ENCODE assay signal across 21 cellular contexts in genomic region chr21:28445081-28445830, GRCh38.
DNase-seq lines count a peak whose midpoint lies in the region; ATAC-seq and TF ChIP-seq lines count a peak whose summit lies in the region.
"Had no signal": no experiment of that assay in that cellular context is flagged by ENCODE, and none has a peak within 500 bp of the region (broad histone marks: within the 10 kb centered on the region; RNA-seq: fewer than 3 reads in every experiment).

No MANE protein-coding gene starts in this region.

- H3K27ac ChIP-seq in SK-N-SH (ENCODE audit: low read depth in 2 of 2, low read length in 1 of 2) (peak overlapping the region in 1 of 2 experiments; percentile 63; a peak in 2 of 4 replicates), breast epithelium (peak overlapping the region; percentile 18 to 21)
- H3K27ac ChIP-seq: heart left ventricle, RWPE1 had no signal

- DNase-seq in SK-N-SH: no peak
- DNase-seq in breast epithelium (ENCODE audit: low spot score in 2 of 2): no peak
- peak; percentile 59 to 69 for DNase-seq in foreskin fibroblast
- no peak for DNase-seq in SW480 (ENCODE audit: low spot score)
- DNase-seq in stimulated activated CD4-positive, alpha-beta T cell treated with anti-CD3 and anti-CD28 coated beads, Interleukin-1b, Interleukin-23, amount 100 ng/mL, for 48 hours: no peak
- no peak for DNase-seq in cardiac septum (ENCODE audit: low spot score)
- DNase-seq: 8988T; activated naive CD4-positive, alpha-beta T cell treated with anti-CD3 and anti-CD28 coated beads, Interleukin-2, amount 50 U/mL, for 16 hours; activated T-cell treated with anti-CD3 and anti-CD28 coated beads for 4 hours; CD4-positive, alpha-beta memory T cell; erythroblast; heart left ventricle; naive B cell; NCI-H1694; stimulated activated CD4-positive, alpha-beta T cell treated with anti-CD3 and anti-CD28 coated beads, Interleukin-4, amount 100 ng/mL, for 4 hours; T-helper 1 cell had no signal

- peaks cover 18% of the 10 kb centered on the region for H3F3A ChIP-seq in SK-N-SH (replicated peaks; ENCODE audit: insufficient read depth)

- H4K20me1 ChIP-seq in SK-N-SH (ENCODE audit: insufficient read depth): no peaks in the 10 kb centered on the region

- no peak overlapping the region for H3K4me3 ChIP-seq in SK-N-SH (ENCODE audit: low read depth in 2 of 2, low read length in 1 of 2)
- no peak overlapping the region for H3K4me3 ChIP-seq in breast epithelium
- H3K4me3 ChIP-seq in foreskin fibroblast (ENCODE audit: low read depth in 1 of 2, low read length in 2 of 2): no peak overlapping the region
- H3K4me3 ChIP-seq: heart left ventricle, lung, skin epidermis had no signal

- no peaks in the 10 kb centered on the region for H3K9me2 ChIP-seq in SK-N-SH

- POLR2A ChIA-PET in SK-N-SH (lab: Yijun Ruan, JAX): no interaction called here

- intact Hi-C loops in breast epithelium (cut with DNase I; ENCODE audit: low total_unique reads): no loop called here
- intact Hi-C loops in cardiac septum (cut with DNase I): no loop called here

- H3K4me2 ChIP-seq in SK-N-SH: no peak overlapping the region

- H2AFZ ChIP-seq in SK-N-SH (ENCODE audit: low read depth): no peak overlapping the region

- no peak overlapping the region for H3K9ac ChIP-seq in SK-N-SH

- no peak for TF ChIP-seq EP300 in SK-N-SH (IDR thresholded peaks at IDR 0.05; ENCODE audit: borderline replicate concordance in 1 of 2, low read depth in 1 of 2, low read length in 1 of 2)

- H3K27me3 ChIP-seq in SK-N-SH (ENCODE audit: insufficient read depth): no peaks in the 10 kb centered on the region
- H3K27me3 ChIP-seq in breast epithelium: no peaks in the 10 kb centered on the region
- H3K27me3 ChIP-seq: heart left ventricle had no signal

- TF ChIP-seq CTCF in SK-N-SH (IDR thresholded peaks at IDR 0.05) (no peak), breast epithelium (IDR thresholded peaks at IDR 0.05) (no peak), foreskin fibroblast (IDR thresholded peaks at IDR 0.05; ENCODE audit: low read depth, low read length) (no peak)

- TF ChIP-seq RAD21 in SK-N-SH (IDR thresholded peaks at IDR 0.05; ENCODE audit: low read length): no peak

- H3K4me1 ChIP-seq in SK-N-SH (ENCODE audit: control insufficient read depth in 1 of 2, insufficient read depth in 2 of 2, low read depth in 1 of 2, low read length in 1 of 2) (peaks cover 0 to 6% of the 10 kb centered on the region in 2 experiments; a peak in 1 of 4 replicates), breast epithelium (no peaks in the 10 kb centered on the region)
- H3K4me1 ChIP-seq: heart left ventricle had no signal

- no peaks in the 10 kb centered on the region for H3K79me2 ChIP-seq in SK-N-SH (ENCODE audit: insufficient read depth)

- H3K9me3 ChIP-seq in SK-N-SH (no peaks in the 10 kb centered on the region), breast epithelium (no peaks in the 10 kb centered on the region)
- H3K9me3 ChIP-seq: heart left ventricle had no signal

- H3K36me3 ChIP-seq in SK-N-SH (replicated peaks in 1 of 2; ENCODE audit: control insufficient read depth in 1 of 2, insufficient read depth in 2 of 2, low read length in 1 of 2) (no peaks in the 10 kb centered on the region), breast epithelium (no peaks in the 10 kb centered on the region)
- H3K36me3 ChIP-seq: heart left ventricle had no signal

- no peak for TF ChIP-seq POLR2A in breast epithelium (IDR thresholded peaks at IDR 0.05)

- no peak for ATAC-seq in SK-N-SH treated with all-trans-retinoic acid at 6 μM for 48 hours
- ATAC-seq in GM18511 (IDR thresholded peaks at IDR 0.05; ENCODE audit: unreplicated experiment): no peak
- ATAC-seq: heart left ventricle had no signal

- 85% methylated on average over 4 of the region's 4 CpGs for WGBS in SK-N-SH (ENCODE audit: low lambda C conversion rate)

- CTCF ChIA-PET in SK-N-SH (lab: Yijun Ruan, JAX): no interaction called here

TF ChIP-seq in SK-N-SH, 30 proteins besides CTCF, POLR2A, EP300 and RAD21:
- TF ChIP-seq ZBTB33 (IDR thresholded peaks at IDR 0.05; ENCODE audit: borderline replicate concordance, low read depth) (no peak), TCF12 (IDR thresholded peaks at IDR 0.05) (0 out of 2 replicates have a peak, but pooled peaks have one; percentile 1)
TF ChIP-seq in SK-N-SH: peak in this region for 1.

TF ChIP-seq in SK-N-SH treated with all-trans-retinoic acid at 6 μM for 48 hours, 23 proteins besides CTCF, POLR2A, EP300 and RAD21:
- no peak for TF ChIP-seq ZC3H10 (CRISPR knock-in tag; IDR thresholded peaks at IDR 0.05)
- no peak for TF ChIP-seq ZNF565 (CRISPR knock-in tag; conservative IDR thresholded peaks at IDR 0.05; ENCODE audit: low read depth)
- no peak for TF ChIP-seq CSDC2 (CRISPR knock-in tag; IDR thresholded peaks at IDR 0.05)
- TF ChIP-seq POU6F1 (CRISPR knock-in tag; IDR thresholded peaks at IDR 0.05; ENCODE audit: borderline replicate concordance, low read depth): no peak
- no peak for TF ChIP-seq ESRRG (CRISPR knock-in tag; IDR thresholded peaks at IDR 0.05)
- TF ChIP-seq PPARA (CRISPR knock-in tag; IDR thresholded peaks at IDR 0.05; ENCODE audit: borderline replicate concordance): no peak
- TF ChIP-seq ISL1 (CRISPR knock-in tag; IDR thresholded peaks at IDR 0.05): no peak
- no peak for TF ChIP-seq ZNF8 (CRISPR knock-in tag; IDR thresholded peaks at IDR 0.05)
- no peak for TF ChIP-seq TOX (CRISPR knock-in tag; IDR thresholded peaks at IDR 0.05; ENCODE audit: borderline replicate concordance)
- no peak for TF ChIP-seq RARB (CRISPR knock-in tag; IDR thresholded peaks at IDR 0.05)
- no peak for TF ChIP-seq OSR1 (CRISPR knock-in tag; IDR thresholded peaks at IDR 0.05)
- no peak for TF ChIP-seq CREB5 (CRISPR knock-in tag; IDR thresholded peaks at IDR 0.05; ENCODE audit: low read depth)
- no peak for TF ChIP-seq CSRNP3 (CRISPR knock-in tag; IDR thresholded peaks at IDR 0.05)
TF ChIP-seq in SK-N-SH treated with all-trans-retinoic acid at 6 μM for 48 hours: peak in this region for 0.

Comparison
In these comparisons a context has a peak if more than half of its experiments do, and no peak if none do; other contexts are left out.
1. DNase-seq: peak in foreskin fibroblast (2 of 2); none in SK-N-SH (single experiment), breast epithelium (0 of 2), SW480 (single experiment), stimulated activated CD4-positive, alpha-beta T cell treated with anti-CD3 and anti-CD28 coated beads, Interleukin-1b, Interleukin-23, amount 100 ng/mL, for 48 hours (single experiment) and cardiac septum (single experiment).